ENCODE assay signal across 1 cellular context in the genomic region with DNA sequence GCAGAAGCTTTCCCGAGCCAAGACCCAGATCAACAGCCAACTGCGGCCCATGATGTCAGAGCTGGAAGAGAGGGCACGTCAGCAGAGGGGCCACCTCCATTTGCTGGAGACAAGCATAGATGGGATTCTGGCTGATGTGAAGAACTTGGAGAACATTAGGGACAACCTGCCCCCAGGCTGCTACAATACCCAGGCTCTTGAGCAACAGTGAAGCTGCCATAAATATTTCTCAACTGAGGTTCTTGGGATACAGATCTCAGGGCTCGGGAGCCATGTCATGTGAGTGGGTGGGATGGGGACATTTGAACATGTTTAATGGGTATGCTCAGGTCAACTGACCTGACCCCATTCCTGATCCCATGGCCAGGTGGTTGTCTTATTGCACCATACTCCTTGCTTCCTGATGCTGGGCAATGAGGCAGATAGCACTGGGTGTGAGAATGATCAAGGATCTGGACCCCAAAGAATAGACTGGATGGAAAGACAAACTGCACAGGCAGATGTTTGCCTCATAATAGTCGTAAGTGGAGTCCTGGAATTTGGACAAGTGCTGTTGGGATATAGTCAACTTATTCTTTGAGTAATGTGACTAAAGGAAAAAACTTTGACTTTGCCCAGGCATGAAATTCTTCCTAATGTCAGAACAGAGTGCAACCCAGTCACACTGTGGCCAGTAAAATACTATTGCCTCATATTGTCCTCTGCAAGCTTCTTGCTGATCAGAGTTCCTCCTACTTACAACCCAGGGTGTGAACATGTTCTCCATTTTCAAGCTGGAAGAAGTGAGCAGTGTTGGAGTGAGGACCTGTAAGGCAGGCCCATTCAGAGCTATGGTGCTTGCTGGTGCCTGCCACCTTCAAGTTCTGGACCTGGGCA.
TF ChIP-seq lines count a peak whose summit lies in the region.

No MANE protein-coding gene starts in this region.

TF ChIP-seq in HepG2, 621 proteins besides CTCF, POLR2A, EP300 and RAD21 (continued from another document):
- TF ChIP-seq MLXIP (CRISPR knock-in tag; IDR thresholded peaks at IDR 0.05; ENCODE audit: borderline replicate concordance) (no peak), SUZ12 (IDR thresholded peaks at IDR 0.05; ENCODE audit: low read depth, low read length) (no peak), ZNF770 (CRISPR knock-in tag; IDR thresholded peaks at IDR 0.05) (no peak), ZNF260 (CRISPR knock-in tag; IDR thresholded peaks at IDR 0.05; ENCODE audit: borderline replicate concordance, low read depth) (no peak), ZNF17 (CRISPR knock-in tag; IDR thresholded peaks at IDR 0.05) (no peak), NCOR1 (IDR thresholded peaks at IDR 0.05; ENCODE audit: borderline replicate concordance, low read length) (no peak), KDM4B (CRISPR knock-in tag; IDR thresholded peaks at IDR 0.05) (no peak), TEAD2 (CRISPR knock-in tag; IDR thresholded peaks at IDR 0.05) (no peak), HMG20B (CRISPR knock-in tag; conservative IDR thresholded peaks at IDR 0.05) (no peak), GLI4 (CRISPR knock-in tag; IDR thresholded peaks at IDR 0.05; ENCODE audit: borderline replicate concordance) (no peak), FOSL1 (CRISPR knock-in tag; IDR thresholded peaks at IDR 0.05; ENCODE audit: borderline replicate concordance) (no peak), PITX1 (CRISPR knock-in tag; IDR thresholded peaks at IDR 0.05) (no peak)
- TF ChIP-seq, protein P1, sequence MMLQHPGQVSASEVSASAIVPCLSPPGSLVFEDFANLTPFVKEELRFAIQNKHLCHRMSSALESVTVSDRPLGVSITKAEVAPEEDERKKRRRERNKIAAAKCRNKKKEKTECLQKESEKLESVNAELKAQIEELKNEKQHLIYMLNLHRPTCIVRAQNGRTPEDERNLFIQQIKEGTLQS (CRISPR knock-in tag; IDR thresholded peaks at IDR 0.05): no peak
- TF ChIP-seq, protein P2, sequence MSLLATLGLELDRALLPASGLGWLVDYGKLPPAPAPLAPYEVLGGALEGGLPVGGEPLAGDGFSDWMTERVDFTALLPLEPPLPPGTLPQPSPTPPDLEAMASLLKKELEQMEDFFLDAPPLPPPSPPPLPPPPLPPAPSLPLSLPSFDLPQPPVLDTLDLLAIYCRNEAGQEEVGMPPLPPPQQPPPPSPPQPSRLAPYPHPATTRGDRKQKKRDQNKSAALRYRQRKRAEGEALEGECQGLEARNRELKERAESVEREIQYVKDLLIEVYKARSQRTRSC (CRISPR knock-in tag; IDR thresholded peaks at IDR 0.05; ENCODE audit: low read depth): no peak
